In genomic region chr22:31106001-31106571, GRCh38 we compare ENCODE assay signal across 8 cellular contexts. TPM values are rescaled to one million over a fixed set of nuclear protein-coding genes. Genes with fewer than 3 reads are reported as not detected.
A peak's percentile ranks its signal among the peaks of the same experiment; 100 is the strongest.
DNase-seq lines count a peak whose midpoint lies in the region; ATAC-seq and TF ChIP-seq lines count a peak whose summit lies in the region.

No MANE protein-coding gene starts in this region.

- TF ChIP-seq CTCF in body of pancreas (IDR thresholded peaks at IDR 0.05) = peak in 1 of 7 experiments; percentile 7
- TF ChIP-seq CTCF in lower lobe of right lung (IDR thresholded peaks at IDR 0.05) = no peak
- peak in 2 of 5 experiments; percentile 23 to 25 for TF ChIP-seq CTCF in tibial nerve (IDR thresholded peaks at IDR 0.05)

- WGBS in body of pancreas, 2 donors = 31 to 38% methylated on average over 3 to 4 of the region's 4 CpGs
- 23 to 58% methylated on average over 3 to 4 of the region's 4 CpGs for WGBS in tibial nerve, 2 donors

- H3K4me1 ChIP-seq in body of pancreas (peaks cover 23% of the 10 kb centered on the region), lower lobe of right lung (peaks cover 10% of the 10 kb centered on the region), tibial nerve (peaks cover 0 to 65% (median 32%) of the 10 kb centered on the region in 4 donors)

- no peaks in the 10 kb centered on the region for H3K27me3 Mint-ChIP-seq in activated T-cell treated with anti-CD3 and anti-CD28 coated beads, Interleukin-2, amount 50 U/mL, for 24 hours

- H3K27me3 ChIP-seq in body of pancreas (no peaks in the 10 kb centered on the region), lower lobe of right lung (ENCODE audit: low read depth) (no peaks in the 10 kb centered on the region), tibial nerve (no peaks in the 10 kb centered on the region)

- no peaks in the 10 kb centered on the region for H3K36me3 ChIP-seq in body of pancreas (replicated peaks in 1 of 2; ENCODE audit: insufficient read depth in 1 of 2, low read depth in 2 of 2)
- peaks cover 9% of the 10 kb centered on the region for H3K36me3 ChIP-seq in lower lobe of right lung
- H3K36me3 ChIP-seq in tibial nerve = peaks cover 0 to 43% (median 3%) of the 10 kb centered on the region in 3 donors

- peak overlapping the region; percentile 46 to 91 (median 78) for H3K27ac ChIP-seq in body of pancreas
- peak overlapping the region; percentile 93 for H3K27ac ChIP-seq in lower lobe of right lung
- peak overlapping the region; percentile 90 to 98 (median 93) for H3K27ac ChIP-seq in tibial nerve

- TF ChIP-seq EP300 in tibial nerve (IDR thresholded peaks at IDR 0.05) = no peak

- H3K36me3 Mint-ChIP-seq in activated T-cell treated with anti-CD3 and anti-CD28 coated beads, Interleukin-2, amount 50 U/mL, for 24 hours (ENCODE audit: low read depth) = peaks cover 2% of the 10 kb centered on the region

- no peak for DNase-seq in activated T-cell treated with anti-CD3 and anti-CD28 coated beads, Interleukin-2, amount 50 U/mL, for 24 hours
- DNase-seq in activated T-cell treated with anti-CD3 and anti-CD28 coated beads, Interleukin-2, amount 50 U/mL, for 48 hours = no peak
- DNase-seq in body of pancreas = no peak
- DNase-seq in lower lobe of right lung = no peak
- no peak for DNase-seq in tibial nerve (ENCODE audit: low spot score in 2 of 2)
- DNase-seq in SKM-1 (lab: John Stamatoyannopoulos, UW; ENCODE audit: unreplicated experiment) = no peak
- DNase-seq in stimulated activated CD4-positive, alpha-beta T cell treated with anti-CD3 and anti-CD28 coated beads, Interleukin-2, amount 100 ng/mL, for 48 hours = no peak

- H3K4me3 ChIP-seq in body of pancreas = no peak overlapping the region
- H3K4me3 ChIP-seq in lower lobe of right lung = peak overlapping the region; percentile 81
- peak overlapping the region; percentile 73 to 88 (median 80) for H3K4me3 ChIP-seq in tibial nerve

- no peak for ATAC-seq in body of pancreas
- no peak for ATAC-seq in lower lobe of right lung
- ATAC-seq in HG03025 (IDR thresholded peaks at IDR 0.05; ENCODE audit: low FRiP score, unreplicated experiment) = no peak

- TF ChIP-seq POLR2A in body of pancreas (IDR thresholded peaks at IDR 0.05) (no peak), tibial nerve (IDR thresholded peaks at IDR 0.05) (no peak)

- H3K27ac Mint-ChIP-seq in activated T-cell treated with anti-CD3 and anti-CD28 coated beads, Interleukin-2, amount 50 U/mL, for 24 hours = no peak overlapping the region

- H3K9me3 ChIP-seq in body of pancreas (no peaks in the 10 kb centered on the region), lower lobe of right lung (no peaks in the 10 kb centered on the region), tibial nerve (no peaks in the 10 kb centered on the region)

- H3K4me3 Mint-ChIP-seq in activated T-cell treated with anti-CD3 and anti-CD28 coated beads, Interleukin-2, amount 50 U/mL, for 24 hours = peak overlapping the region; percentile 83

- intact Hi-C loops in body of pancreas (cut with DNase I) = no loop called here
- intact Hi-C loops in lower lobe of right lung (cut with DNase I) = no loop called here

- H3K9me3 Mint-ChIP-seq in activated T-cell treated with anti-CD3 and anti-CD28 coated beads, Interleukin-2, amount 50 U/mL, for 24 hours = no peaks in the 10 kb centered on the region

- H3K4me1 Mint-ChIP-seq in activated T-cell treated with anti-CD3 and anti-CD28 coated beads, Interleukin-2, amount 50 U/mL, for 24 hours (ENCODE audit: low read depth) = peaks cover 24% of the 10 kb centered on the region

RNA-seq across cellular contexts. Expression of gene SELENOM, which starts 1.3 kb away (rescaled TPM):
- total RNA-seq in body of pancreas (100 to 1,000 TPM; 127 to 198 TPM), lower lobe of right lung (86.8 TPM), tibial nerve (100 to 1,000 TPM; 591 to 706 (median 650) TPM)

RNA-seq across cellular contexts. Expression of gene INPP5J, which starts 16.7 kb away (rescaled TPM):
- total RNA-seq in body of pancreas (10 to 100 TPM; 16.1 to 17.8 TPM), lower lobe of right lung (4.6 TPM), tibial nerve (1 to 10 TPM in 1 of 4 donors, under 1 TPM in 3; 0.20 to 1.0 (median 0.67) TPM)

RNA-seq across cellular contexts. Expression of gene SMTN, which starts 25.0 kb away (rescaled TPM):
- total RNA-seq in body of pancreas (10 to 100 TPM; 35.5 to 50.1 TPM), lower lobe of right lung (44.8 TPM), tibial nerve (100 to 1,000 TPM; 173 to 294 (median 253) TPM)

RNA-seq across cellular contexts. Expression of gene PLA2G3, which starts 34.2 kb away (rescaled TPM):
- total RNA-seq in body of pancreas (not detected), lower lobe of right lung (5.0 TPM), tibial nerve (not detected)

RNA-seq across cellular contexts. Expression of gene RNF185, which starts 53.9 kb away (rescaled TPM):
- 10 to 100 TPM; 11.5 to 20.8 TPM for total RNA-seq in body of pancreas
- 32.4 TPM for total RNA-seq in lower lobe of right lung
- 10 to 100 TPM; 34.5 to 44.4 (median 38.8) TPM for total RNA-seq in tibial nerve

Comparison
In these comparisons a context has a peak if more than half of its experiments do, and no peak if none do; other contexts are left out.
1. H3K4me3 ChIP-seq: peak in lower lobe of right lung (single experiment) and tibial nerve (4 of 4); none in body of pancreas (0 of 2).
2. Peak in every context shown above with its lines, with median percentiles within 50 percentile points of each other: H3K27ac ChIP-seq.